22 cellular contexts compared by ENCODE assay signal in genomic region chr1:197850042-197850441, GRCh38. TPM values are rescaled to one million over a fixed set of nuclear protein-coding genes. Genes with fewer than 3 reads are reported as not detected.
"Had no signal": no experiment of that assay in that cellular context is flagged by ENCODE, and none has a peak within 500 bp of the region (broad histone marks: within the 10 kb centered on the region; RNA-seq: fewer than 3 reads in every experiment).

No MANE protein-coding gene starts in this region.

- H2AFZ ChIP-seq: parathyroid adenoma had no signal

- H3K9me3 ChIP-seq: heart left ventricle, prostate gland, right lobe of liver, spleen, tibial artery, upper lobe of left lung, uterus had no signal

- H3K27ac ChIP-seq: coronary artery, heart left ventricle, parathyroid adenoma, prostate gland, right lobe of liver, spleen, tibial artery, upper lobe of left lung, uterus had no signal

- H3K27ac Mint-ChIP-seq: endodermal cell; natural killer cell; stimulated activated memory B cell treated with anti-CD40 and anti-IgM and Interleukin-4, amounts not matched to agents 10 μg/mL and 1 μg/mL and 100 μg/mL, for 72 hours; stimulated activated naive CD8-positive, alpha-beta T cell treated with anti-CD3 and anti-CD28 coated beads, Interleukin-15, Interleukin-2, amounts not matched to agents 100 ng/mL and 50 ng/mL, for 24 hours had no signal

- H3K4me3 Mint-ChIP-seq: endodermal cell; natural killer cell; neural crest cell; stimulated activated memory B cell treated with anti-CD40 and anti-IgM and Interleukin-4, amounts not matched to agents 10 μg/mL and 1 μg/mL and 100 μg/mL, for 72 hours; stimulated activated naive CD8-positive, alpha-beta T cell treated with anti-CD3 and anti-CD28 coated beads, Interleukin-15, Interleukin-2, amounts not matched to agents 100 ng/mL and 50 ng/mL, for 24 hours had no signal

- H3K4me3 ChIP-seq: coronary artery, heart left ventricle, prostate gland, right lobe of liver, spleen, tibial artery, upper lobe of left lung, uterus had no signal

- H3K9me3 Mint-ChIP-seq: endodermal cell; natural killer cell; neural crest cell; stimulated activated memory B cell treated with anti-CD40 and anti-IgM and Interleukin-4, amounts not matched to agents 10 μg/mL and 1 μg/mL and 100 μg/mL, for 72 hours; stimulated activated naive CD8-positive, alpha-beta T cell treated with anti-CD3 and anti-CD28 coated beads, Interleukin-15, Interleukin-2, amounts not matched to agents 100 ng/mL and 50 ng/mL, for 24 hours had no signal

- H3K9ac ChIP-seq: parathyroid adenoma had no signal

- DNase-seq: effector CD4-positive, alpha-beta T cell; endodermal cell; heart left ventricle; hippocampal formation; left colon; mammary epithelial cell; natural killer cell; nucleus accumbens; right lobe of liver; spleen; stimulated activated CD4-positive, alpha-beta T cell treated with anti-CD3 and anti-CD28 coated beads, Interleukin-15, amount 100 ng/mL, for 24 hours; stimulated activated CD4-positive, alpha-beta T cell treated with anti-CD3 and anti-CD28 coated beads, Interleukin-1b, Interleukin-23, amount 100 ng/mL, for 48 hours; stimulated activated CD4-positive, alpha-beta T cell treated with anti-CD3 and anti-CD28 coated beads, Interleukin-4, amount 100 ng/mL, for 24 hours; tibial artery; upper lobe of left lung; uterus had no signal

- H3K4me1 Mint-ChIP-seq: endodermal cell; natural killer cell; stimulated activated memory B cell treated with anti-CD40 and anti-IgM and Interleukin-4, amounts not matched to agents 10 μg/mL and 1 μg/mL and 100 μg/mL, for 72 hours had no signal

- H3K4me1 ChIP-seq: heart left ventricle, parathyroid adenoma, prostate gland, right lobe of liver, spleen, tibial artery, upper lobe of left lung, uterus had no signal

- H3K79me2 ChIP-seq: parathyroid adenoma had no signal

- H3K36me3 Mint-ChIP-seq: natural killer cell; stimulated activated memory B cell treated with anti-CD40 and anti-IgM and Interleukin-4, amounts not matched to agents 10 μg/mL and 1 μg/mL and 100 μg/mL, for 72 hours had no signal

- H3K27me3 ChIP-seq: right lobe of liver, tibial artery, upper lobe of left lung, uterus had no signal

- ATAC-seq: heart left ventricle; left colon; natural killer cell; right lobe of liver; stimulated activated memory B cell treated with anti-CD40 and anti-IgM and Interleukin-4, amounts not matched to agents 10 μg/mL and 1 μg/mL and 100 μg/mL, for 72 hours had no signal

- H3K36me3 ChIP-seq: heart left ventricle, prostate gland, right lobe of liver, spleen, tibial artery, upper lobe of left lung, uterus had no signal

RNA-seq across cellular contexts. Expression of gene C1orf53, which starts 52.4 kb away (rescaled TPM):
- total RNA-seq: natural killer cell had no signal
